10 cellular contexts compared by ENCODE assay signal in the genomic region with DNA sequence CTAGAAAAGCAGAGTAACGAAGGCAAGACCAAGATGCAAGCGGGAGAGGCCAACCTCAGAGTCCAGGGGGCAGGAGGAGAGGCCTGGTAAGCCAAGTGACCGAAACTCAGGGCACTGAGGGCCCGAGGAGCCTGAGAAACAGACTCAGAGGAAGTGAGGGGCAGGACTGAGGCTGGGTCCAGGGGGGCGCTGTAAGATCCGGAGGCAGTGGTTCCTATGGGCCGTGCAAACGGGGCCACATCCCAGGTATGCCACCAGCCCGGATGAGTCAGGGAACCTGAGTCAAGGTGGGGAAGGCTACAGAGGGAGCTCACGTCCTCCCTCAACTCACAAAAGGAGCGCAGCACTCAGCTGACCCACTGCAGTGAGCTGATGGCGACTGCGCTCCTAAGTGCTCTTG. TPM values are rescaled to one million over a fixed set of nuclear protein-coding genes. Genes with fewer than 3 reads are reported as not detected.
A peak's percentile ranks its signal among the peaks of the same experiment; 100 is the strongest.
DNase-seq lines count a peak whose midpoint lies in the region; ATAC-seq and TF ChIP-seq lines count a peak whose summit lies in the region.
"Had no signal": no experiment of that assay in that cellular context is flagged by ENCODE, and none has a peak within 500 bp of the region (broad histone marks: within the 10 kb centered on the region; RNA-seq: fewer than 3 reads in every experiment).

No MANE protein-coding gene starts in this region.

- H3K4me1 ChIP-seq in CD4-positive, CD25-positive, alpha-beta regulatory T cell (ENCODE audit: control insufficient read depth, insufficient read depth, low read length, poor library complexity, severe bottlenecking), result peaks cover 25% of the 10 kb centered on the region
- peaks cover 37% of the 10 kb centered on the region for H3K4me1 ChIP-seq in prostate gland (replicated peaks)

- peaks cover 24 to 76% (median 50%) of the 10 kb centered on the region in 4 donors for H3K4me1 Mint-ChIP-seq in CD4-positive, CD25-positive, alpha-beta regulatory T cell
- peaks cover 55% of the 10 kb centered on the region for H3K4me1 Mint-ChIP-seq in activated CD8-positive, alpha-beta T cell treated with anti-CD3 and anti-CD28 coated beads for 36 hours (ENCODE audit: low read depth)

- no peaks in the 10 kb centered on the region for H3K27me3 Mint-ChIP-seq in CD4-positive, CD25-positive, alpha-beta regulatory T cell
- H3K27me3 Mint-ChIP-seq in activated CD8-positive, alpha-beta T cell treated with anti-CD3 and anti-CD28 coated beads for 36 hours, result no peaks in the 10 kb centered on the region

- H3K4me3 ChIP-seq in CD4-positive, CD25-positive, alpha-beta regulatory T cell (ENCODE audit: low read depth, low read length), result no peak overlapping the region
- H3K4me3 ChIP-seq in prostate gland, result no peak overlapping the region

- DNase-seq in CD4-positive, CD25-positive, alpha-beta regulatory T cell, result no peak
- no peak for DNase-seq in activated CD8-positive, alpha-beta T cell treated with anti-CD3 and anti-CD28 coated beads for 36 hours
- no peak for DNase-seq in left ventricle myocardium superior
- DNase-seq in prostate gland (ENCODE audit: low spot score), result no peak
- DNase-seq in foreskin melanocyte, result no peak
- DNase-seq in HEK293T (ENCODE audit: extremely low spot score), result no peak
- DNase-seq: DMS153, T1000 had no signal

- peaks cover 11% of the 10 kb centered on the region for H3K36me3 Mint-ChIP-seq in CD4-positive, CD25-positive, alpha-beta regulatory T cell
- H3K36me3 Mint-ChIP-seq in activated CD8-positive, alpha-beta T cell treated with anti-CD3 and anti-CD28 coated beads for 36 hours (ENCODE audit: low read depth), result peaks cover 6% of the 10 kb centered on the region

- H3K9me3 ChIP-seq in CD4-positive, CD25-positive, alpha-beta regulatory T cell (ENCODE audit: control insufficient read depth in 2 of 2, low read length in 2 of 2), result no peaks in the 10 kb centered on the region
- no peaks in the 10 kb centered on the region for H3K9me3 ChIP-seq in prostate gland

- 88% methylated on average over 13 of the region's 13 CpGs for WGBS in prostate gland

- H3K36me3 ChIP-seq in CD4-positive, CD25-positive, alpha-beta regulatory T cell (ENCODE audit: control insufficient read depth, insufficient read depth, low read length), result peaks cover 12% of the 10 kb centered on the region
- no peaks in the 10 kb centered on the region for H3K36me3 ChIP-seq in prostate gland

- POLR2A ChIA-PET in activated CD8-positive, alpha-beta T cell treated with anti-CD3 and anti-CD28 coated beads for 36 hours (lab: Charles Lee), result no interaction called here
- POLR2A ChIA-PET in HEK293T (lab: Yijun Ruan, JAX), result no interaction called here

- no peak overlapping the region for H3K27ac ChIP-seq in CD4-positive, CD25-positive, alpha-beta regulatory T cell (ENCODE audit: insufficient read depth, low read length, poor library complexity, severe bottlenecking)
- H3K27ac ChIP-seq in prostate gland, result peak overlapping the region; percentile 87 to 91

- no peaks in the 10 kb centered on the region for H3K9me3 Mint-ChIP-seq in CD4-positive, CD25-positive, alpha-beta regulatory T cell
- H3K9me3 Mint-ChIP-seq in activated CD8-positive, alpha-beta T cell treated with anti-CD3 and anti-CD28 coated beads for 36 hours, result no peaks in the 10 kb centered on the region

- intact Hi-C loops in activated CD8-positive, alpha-beta T cell treated with anti-CD3 and anti-CD28 coated beads for 36 hours (cut with micrococcal nuclease), result no loop called here
- intact Hi-C loops in left ventricle myocardium superior (cut with micrococcal nuclease) (no loop called here), prostate gland (cut with DNase I) (no loop called here)

- peak overlapping the region; percentile 70 to 87 (median 85) for H3K27ac Mint-ChIP-seq in CD4-positive, CD25-positive, alpha-beta regulatory T cell
- peak overlapping the region; percentile 47 for H3K27ac Mint-ChIP-seq in activated CD8-positive, alpha-beta T cell treated with anti-CD3 and anti-CD28 coated beads for 36 hours

- H3K27me3 ChIP-seq in CD4-positive, CD25-positive, alpha-beta regulatory T cell (ENCODE audit: control insufficient read depth, insufficient read depth, low read length), result no peaks in the 10 kb centered on the region
- H3K27me3 ChIP-seq in prostate gland (replicated peaks; ENCODE audit: insufficient read depth), result no peaks in the 10 kb centered on the region

- ATAC-seq in CD4-positive, CD25-positive, alpha-beta regulatory T cell (ENCODE audit: low read depth in 2 of 2), result no peak
- ATAC-seq in activated CD8-positive, alpha-beta T cell treated with anti-CD3 and anti-CD28 coated beads for 36 hours, result no peak
- ATAC-seq in left ventricle myocardium superior (peak; percentile 2), GM18909 (IDR thresholded peaks at IDR 0.05; ENCODE audit: poor library complexity, unreplicated experiment) (no peak)
- ATAC-seq in activated CD4-positive, CD25-positive, alpha-beta regulatory T cell treated with anti-CD3 and anti-CD28 coated beads, Interleukin-2, amount 50 U/mL, for 24 hours, result no peak

- TF ChIP-seq POLR2A in prostate gland (IDR thresholded peaks at IDR 0.05), result no peak

- peak overlapping the region in 3 of 4 donors; percentile 52 to 76 (median 71) for H3K4me3 Mint-ChIP-seq in CD4-positive, CD25-positive, alpha-beta regulatory T cell
- no peak overlapping the region for H3K4me3 Mint-ChIP-seq in activated CD8-positive, alpha-beta T cell treated with anti-CD3 and anti-CD28 coated beads for 36 hours

- CTCF ChIA-PET in activated CD8-positive, alpha-beta T cell treated with anti-CD3 and anti-CD28 coated beads for 36 hours (lab: Charles Lee), result no interaction called here
- CTCF ChIA-PET in HEK293T (lab: Yijun Ruan, JAX), result no interaction called here

- TF ChIP-seq CTCF in activated CD8-positive, alpha-beta T cell treated with anti-CD3 and anti-CD28 coated beads for 36 hours (IDR thresholded peaks at IDR 0.05), result no peak
- TF ChIP-seq CTCF in prostate gland (IDR thresholded peaks at IDR 0.05), result no peak

TF ChIP-seq in HEK293T, 16 proteins besides CTCF, POLR2A, EP300 and RAD21:
- TF ChIP-seq PKNOX1 (IDR thresholded peaks at IDR 0.05) (no peak), ARNT (IDR thresholded peaks at IDR 0.05) (no peak)
TF ChIP-seq in HEK293T: peak in this region for 0.

RNA-seq across cellular contexts. Expression of gene ZDHHC7, which starts 8.3 kb away (rescaled TPM):
- 42.6 TPM for total RNA-seq in CD4-positive, CD25-positive, alpha-beta regulatory T cell
- polyA plus RNA-seq in CD4-positive, CD25-positive, alpha-beta regulatory T cell, result 10 to 100 TPM; 26.0 to 38.9 (median 37.1) TPM
- total RNA-seq in activated CD8-positive, alpha-beta T cell treated with anti-CD3 and anti-CD28 coated beads for 36 hours, result 10 to 100 TPM; 20.7 to 23.6 TPM
- 37.1 TPM for total RNA-seq in left ventricle myocardium superior
- 10 to 100 TPM; 64.6 TPM for total RNA-seq in prostate gland

RNA-seq across cellular contexts. Expression of gene KIAA0513, which starts 24.5 kb away (rescaled TPM):
- 7.5 TPM for total RNA-seq in CD4-positive, CD25-positive, alpha-beta regulatory T cell
- polyA plus RNA-seq in CD4-positive, CD25-positive, alpha-beta regulatory T cell, result 1 to 10 TPM; 1.5 to 3.9 (median 3.3) TPM
- 1 to 10 TPM; 3.9 to 5.3 TPM for total RNA-seq in activated CD8-positive, alpha-beta T cell treated with anti-CD3 and anti-CD28 coated beads for 36 hours
- total RNA-seq in left ventricle myocardium superior (9.5 TPM), prostate gland (10 to 100 TPM; 14.4 to 29.4 TPM)
